Comparison of ENCODE assay signal across 31 cellular contexts in genomic region chr4:182454440-182455013, GRCh38.
DNase-seq lines count a peak whose midpoint lies in the region; ATAC-seq, FAIRE-seq and TF ChIP-seq lines count a peak whose summit lies in the region.
"Had no signal": no experiment of that assay in that cellular context is flagged by ENCODE, and none has a peak within 500 bp of the region (broad histone marks: within the 10 kb centered on the region; RNA-seq: fewer than 3 reads in every experiment).

No MANE protein-coding gene starts in this region.

- 30 to 31% methylated on average over 6 of the region's 6 CpGs for WGBS in body of pancreas, 2 donors

- H3K27ac ChIP-seq in body of pancreas: peak overlapping the region in 1 of 4 donors; percentile 28
- H3K27ac ChIP-seq: coronary artery, gastrocnemius medialis, stomach, tibial artery, WERI-Rb-1 had no signal

- H3K27ac Mint-ChIP-seq in HFFc6 (no peak overlapping the region), CD14-positive monocyte (no peak overlapping the region)
- H3K27ac Mint-ChIP-seq: activated naive CD4-positive, alpha-beta T cell treated with anti-CD3 and anti-CD28 coated beads, Interleukin-2, amount 50 U/mL, for 72 hours; activated T-helper 2 cell treated with anti-CD3 and anti-CD28 coated beads, Interferon-gamma antibody, Interleukin-2, Interleukin-4, amounts not matched to agents 10 μg/mL and 5 μg/mL and 100 μg/mL, durations not matched to agents 14 hours and 24 hours and 36 hours; naive thymus-derived CD8-positive, alpha-beta T cell had no signal

- H3K9me3 ChIP-seq in endocrine pancreas (ENCODE audit: control insufficient read depth, low read length) (no peaks in the 10 kb centered on the region), body of pancreas (no peaks in the 10 kb centered on the region)
- H3K9me3 ChIP-seq: gastrocnemius medialis, MG63, stomach, tibial artery had no signal

- H3K36me3 ChIP-seq in endocrine pancreas (ENCODE audit: control insufficient read depth, insufficient read depth, low read length): no peaks in the 10 kb centered on the region
- no peaks in the 10 kb centered on the region for H3K36me3 ChIP-seq in body of pancreas (replicated peaks in 1 of 2; ENCODE audit: insufficient read depth in 1 of 2, low read depth in 2 of 2)
- H3K36me3 ChIP-seq: gastrocnemius medialis, MG63, stomach, tibial artery, WERI-Rb-1 had no signal

- intact Hi-C loops in CD14-positive monocyte (cut with micrococcal nuclease): no loop called here
- intact Hi-C loops in body of pancreas (cut with DNase I): no loop called here

- peaks cover 67% of the 10 kb centered on the region for H3K4me1 Mint-ChIP-seq in HFFc6 (ENCODE audit: low read depth)
- H3K4me1 Mint-ChIP-seq in CD14-positive monocyte: no peaks in the 10 kb centered on the region

- no peak overlapping the region for H3K9ac ChIP-seq in endocrine pancreas (ENCODE audit: control insufficient read depth, insufficient read depth, low read length)

- DNase-seq in AG10803 (ENCODE audit: low read depth) (peak; percentile 48), HFFc6 (no peak), CD14-positive monocyte (ENCODE audit: low spot score) (no peak), body of pancreas (no peak), HK-2 (ENCODE audit: unreplicated experiment) (no peak)
- DNase-seq: activated CD4-positive, alpha-beta T cell treated with anti-CD3 and anti-CD28 coated beads for 48 hours; anterior cingulate cortex; C1 segment of cervical spinal cord; effector memory CD4-positive, alpha-beta T cell; erythroblast; gastrocnemius medialis; GF-D8; hippocampal formation; KG1; left cardiac atrium; MG63; naive thymus-derived CD8-positive, alpha-beta T cell; NCI-H2029 treated with DMSO at 0.1 percent for 48 hours; NCI-H524 treated with DMSO at 0.1 percent for 48 hours; right cardiac atrium; stimulated activated CD4-positive, alpha-beta T cell treated with anti-CD3 and anti-CD28 coated beads, Interleukin-4, amount 100 ng/mL, for 1 hour; stomach; SW 1271; tibial artery; WERI-Rb-1 had no signal

- TF ChIP-seq POLR2A in body of pancreas (IDR thresholded peaks at IDR 0.05): no peak

- H3K9me3 Mint-ChIP-seq in HFFc6 (no peaks in the 10 kb centered on the region), CD14-positive monocyte (no peaks in the 10 kb centered on the region)
- H3K9me3 Mint-ChIP-seq: activated naive CD4-positive, alpha-beta T cell treated with anti-CD3 and anti-CD28 coated beads, Interleukin-2, amount 50 U/mL, for 72 hours; activated T-helper 2 cell treated with anti-CD3 and anti-CD28 coated beads, Interferon-gamma antibody, Interleukin-2, Interleukin-4, amounts not matched to agents 10 μg/mL and 5 μg/mL and 100 μg/mL, durations not matched to agents 14 hours and 24 hours and 36 hours had no signal

- no peaks in the 10 kb centered on the region for H3K27me3 Mint-ChIP-seq in HFFc6 (ENCODE audit: insufficient read depth)
- H3K27me3 Mint-ChIP-seq in CD14-positive monocyte (ENCODE audit: low read depth in 3 of 3): peaks cover 21 to 31% (median 27%) of the 10 kb centered on the region in 3 donors

- H3K4me1 ChIP-seq in endocrine pancreas (ENCODE audit: control insufficient read depth, insufficient read depth, low read length): peaks cover 10% of the 10 kb centered on the region
- H3K4me1 ChIP-seq in body of pancreas: peaks cover 2% of the 10 kb centered on the region

- TF ChIP-seq CTCF in AG10803 (conservative IDR thresholded peaks at IDR 0.05; ENCODE audit: low read length): no peak
- TF ChIP-seq CTCF in HFFc6 (IDR thresholded peaks at IDR 0.05): no peak
- TF ChIP-seq CTCF in CD14-positive monocyte (IDR thresholded peaks at IDR 0.05): no peak
- TF ChIP-seq CTCF in body of pancreas (IDR thresholded peaks at IDR 0.05): no peak

- H3K4me3 ChIP-seq in AG10803 (ENCODE audit: low read length) (no peak overlapping the region), endocrine pancreas (ENCODE audit: control insufficient read depth, insufficient read depth, low read length) (peak overlapping the region; percentile 82), body of pancreas (no peak overlapping the region)
- H3K4me3 ChIP-seq: coronary artery, gastrocnemius medialis, MG63, stomach, tibial artery had no signal

- H3K4me3 Mint-ChIP-seq in HFFc6 (peak overlapping the region; percentile 42; the same call in 1 of the 2 replicates), CD14-positive monocyte (no peak overlapping the region)
- H3K4me3 Mint-ChIP-seq: naive thymus-derived CD8-positive, alpha-beta T cell had no signal

- H3K36me3 Mint-ChIP-seq in HFFc6 (ENCODE audit: low read depth): no peaks in the 10 kb centered on the region
- H3K36me3 Mint-ChIP-seq in CD14-positive monocyte: no peaks in the 10 kb centered on the region
- H3K36me3 Mint-ChIP-seq: activated naive CD4-positive, alpha-beta T cell treated with anti-CD3 and anti-CD28 coated beads, Interleukin-2, amount 50 U/mL, for 72 hours; naive thymus-derived CD8-positive, alpha-beta T cell had no signal

- no peak for ATAC-seq in body of pancreas
- ATAC-seq: activated naive CD4-positive, alpha-beta T cell treated with anti-CD3 and anti-CD28 coated beads, Interleukin-2, amount 50 U/mL, for 72 hours; gastrocnemius medialis; left cardiac atrium; naive thymus-derived CD8-positive, alpha-beta T cell; right cardiac atrium had no signal

- FAIRE-seq in islet of Langerhans (lab: Jason Lieb, UNC): peak; percentile 94
- FAIRE-seq: GM19239 had no signal

- H3K27me3 ChIP-seq in endocrine pancreas (ENCODE audit: control insufficient read depth, insufficient read depth, low read length) (no peaks in the 10 kb centered on the region), body of pancreas (peaks cover 0 to 7% of the 10 kb centered on the region in 2 donors)
- H3K27me3 ChIP-seq: gastrocnemius medialis had no signal
